8 cellular contexts compared by ENCODE assay signal in the genomic region with DNA sequence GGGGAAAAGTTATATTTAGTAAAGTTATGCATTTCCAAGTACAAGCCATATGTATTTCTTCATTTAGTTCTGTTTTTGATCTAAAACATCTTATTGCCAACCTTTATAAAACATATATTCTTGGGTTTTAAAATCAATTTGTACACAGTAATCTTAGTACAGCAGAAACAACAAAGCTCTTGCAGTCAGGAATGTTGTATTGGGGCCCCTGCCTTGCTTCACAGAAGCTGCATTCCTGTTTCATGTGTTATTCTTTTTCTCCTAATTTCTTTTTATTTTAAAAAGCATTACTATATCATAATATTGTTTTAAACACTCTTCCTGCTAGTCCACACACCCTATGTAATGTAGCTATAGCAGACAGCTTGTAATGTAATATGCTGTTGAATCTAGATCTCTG. TPM values are rescaled to one million over a fixed set of nuclear protein-coding genes. Genes with fewer than 3 reads are reported as not detected.
"Had no signal": no experiment of that assay in that cellular context is flagged by ENCODE, and none has a peak within 500 bp of the region (broad histone marks: within the 10 kb centered on the region; RNA-seq: fewer than 3 reads in every experiment).

No MANE protein-coding gene starts in this region.

- H2AFZ ChIP-seq: GM23338 had no signal

- H3K4me2 ChIP-seq: GM23338 had no signal

- H3K27ac ChIP-seq: HL-60 had no signal

- ATAC-seq: GM23338, HepG2, K562 had no signal

- H3K4me3 ChIP-seq: GM23338, K562 had no signal

- DNase-seq: H9, HCEC 1CT, KG1 had no signal

RNA-seq across cellular contexts. Expression of gene SERPINB7, which starts 23.9 kb away (rescaled TPM):
- total RNA-seq: GM23338, H1, H9, HepG2, K562 had no signal
- polyA plus RNA-seq: GM23338, H1, HepG2, K562 had no signal
